In genomic region chr5:14945450-14945849, GRCh38 we compare ENCODE assay signal across 29 cellular contexts.
"Had no signal": no experiment of that assay in that cellular context is flagged by ENCODE, and none has a peak within 500 bp of the region (broad histone marks: within the 10 kb centered on the region; RNA-seq: fewer than 3 reads in every experiment).

No MANE protein-coding gene starts in this region.

- H3K36me3 ChIP-seq: ascending aorta, heart left ventricle, thoracic aorta, uterus had no signal

- H3K36me3 Mint-ChIP-seq: activated naive CD4-positive, alpha-beta T cell treated with anti-CD3 and anti-CD28 coated beads, Interleukin-2, amount 10 ng/mL, durations not matched to agents 7 days and 5 days had no signal

- DNase-seq: activated CD4-positive, alpha-beta T cell treated with anti-CD3 and anti-CD28 coated beads for 48 hours; activated CD4-positive, alpha-beta T cell treated with anti-CD3 and anti-CD28 coated beads, Interleukin-2, amount 50 U/mL, for 48 hours; activated CD8-positive, alpha-beta memory T cell treated with anti-CD3 and anti-CD28 coated beads, Interleukin-2, amount 50 U/mL, for 4 hours; activated gamma-delta T cell; activated naive CD4-positive, alpha-beta T cell treated with anti-CD3 and anti-CD28 coated beads, Interleukin-2, amount 10 ng/mL, durations not matched to agents 7 days and 5 days; activated naive CD8-positive, alpha-beta T cell treated with anti-CD3 and anti-CD28 coated beads, Interleukin-2, amount 10 ng/mL, durations not matched to agents 7 days and 5 days; activated T-cell treated with anti-CD3 and anti-CD28 coated beads, Interleukin-2, amount 50 U/mL, for 1 hour; cortex of kidney; effector memory CD8-positive, alpha-beta T cell; erythroblast; foreskin fibroblast; heart left ventricle; kidney glomerular epithelial cell; left ventricle myocardium superior; mucosa of descending colon; stimulated activated CD4-positive, alpha-beta T cell treated with anti-CD3 and anti-CD28 coated beads, Interleukin-12 subunit alpha, Interleukin-12 subunit beta, amount 100 ng/mL, for 4 hours; stimulated activated CD4-positive, alpha-beta T cell treated with anti-CD3 and anti-CD28 coated beads, Interleukin-4, amount 100 ng/mL, for 1 hour; stimulated activated naive CD8-positive, alpha-beta T cell treated with anti-CD3 and anti-CD28 coated beads, Interleukin-15, Interleukin-2, amounts not matched to agents 100 U/mL and 50 U/mL, for 24 hours; T-helper 9 cell; trophoblast cell; uterus had no signal

- H3K4me3 Mint-ChIP-seq: activated naive CD4-positive, alpha-beta T cell treated with anti-CD3 and anti-CD28 coated beads, Interleukin-2, amount 10 ng/mL, durations not matched to agents 7 days and 5 days; activated naive CD8-positive, alpha-beta T cell treated with anti-CD3 and anti-CD28 coated beads, Interleukin-2, amount 10 ng/mL, durations not matched to agents 7 days and 5 days; effector memory CD8-positive, alpha-beta T cell; nephron; T-helper 1 cell treated with Interleukin-12 subunit alpha and Interleukin-12 subunit beta and Interleukin-4 antibody, amounts not matched to agents 30 μg/mL and 1 μg/mL, for 36 hours had no signal

- H3K4me1 Mint-ChIP-seq: nephron had no signal

- H3K9me3 ChIP-seq: ascending aorta, mucosa of descending colon, thoracic aorta, uterus had no signal

- H3K9me3 Mint-ChIP-seq: activated naive CD4-positive, alpha-beta T cell treated with anti-CD3 and anti-CD28 coated beads, Interleukin-2, amount 10 ng/mL, durations not matched to agents 7 days and 5 days; effector memory CD8-positive, alpha-beta T cell; T-helper 1 cell treated with Interleukin-12 subunit alpha and Interleukin-12 subunit beta and Interleukin-4 antibody, amounts not matched to agents 30 μg/mL and 1 μg/mL, for 36 hours had no signal

- FAIRE-seq: TTC549 had no signal

- H3K27ac Mint-ChIP-seq: activated naive CD4-positive, alpha-beta T cell treated with anti-CD3 and anti-CD28 coated beads, Interleukin-2, amount 10 ng/mL, durations not matched to agents 7 days and 5 days; activated naive CD8-positive, alpha-beta T cell treated with anti-CD3 and anti-CD28 coated beads, Interleukin-2, amount 10 ng/mL, durations not matched to agents 7 days and 5 days; effector memory CD8-positive, alpha-beta T cell; nephron; T-helper 1 cell treated with Interleukin-12 subunit alpha and Interleukin-12 subunit beta and Interleukin-4 antibody, amounts not matched to agents 30 μg/mL and 1 μg/mL, for 36 hours had no signal

- H3K4me1 ChIP-seq: ascending aorta, uterus had no signal

- H3K4me3 ChIP-seq: ascending aorta, heart left ventricle, mucosa of descending colon, skin epidermis, thoracic aorta, uterus had no signal

- H3K27me3 ChIP-seq: ascending aorta, heart left ventricle, uterus had no signal

- H3K27ac ChIP-seq: ascending aorta, heart left ventricle, skin epidermis, thoracic aorta, uterus, VCaP had no signal

- ATAC-seq: effector memory CD8-positive, alpha-beta T cell; left ventricle myocardium superior; sciatic nerve; stimulated activated naive CD8-positive, alpha-beta T cell treated with anti-CD3 and anti-CD28 coated beads, Interleukin-15, Interleukin-2, amounts not matched to agents 100 U/mL and 50 U/mL, for 24 hours had no signal
